ENCODE assay signal across 29 cellular contexts in the genomic region with DNA sequence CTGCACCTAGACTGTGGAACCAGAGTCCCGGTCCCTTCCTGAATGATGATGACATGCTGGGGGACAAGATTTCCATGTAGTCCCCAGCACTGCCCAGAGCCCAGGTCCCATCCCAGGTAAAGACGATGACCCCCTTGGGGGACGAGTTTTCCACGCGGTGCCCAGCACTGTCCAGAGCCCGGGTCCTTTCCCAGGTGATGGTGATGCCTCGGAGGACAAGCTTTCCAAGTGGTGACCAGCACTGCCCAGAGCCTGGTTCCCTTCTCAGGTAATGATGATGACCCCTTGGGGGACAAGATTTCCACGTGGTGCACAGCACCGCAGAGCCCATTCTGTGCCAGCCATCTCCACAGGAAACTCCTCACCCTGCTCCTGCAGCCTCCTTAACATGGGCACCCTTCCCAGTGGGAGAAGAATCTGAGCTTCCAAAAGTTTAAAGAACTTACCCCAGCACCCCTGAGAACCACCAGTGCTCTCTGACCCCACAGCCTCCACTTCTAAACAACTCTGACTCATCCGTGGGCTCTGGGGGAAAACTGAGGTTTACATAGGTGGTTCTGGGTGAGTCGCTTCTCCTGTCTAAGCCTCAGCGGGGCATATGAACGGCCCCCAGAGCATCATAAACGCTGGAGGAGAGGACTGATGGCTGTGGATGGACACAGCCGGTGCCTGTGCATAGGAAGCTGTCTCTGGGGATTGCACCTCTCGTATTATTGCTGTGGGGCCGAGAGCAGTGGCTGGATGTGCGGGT.
"Had no signal": no experiment of that assay in that cellular context is flagged by ENCODE, and none has a peak within 500 bp of the region (broad histone marks: within the 10 kb centered on the region; RNA-seq: fewer than 3 reads in every experiment).

No MANE protein-coding gene starts in this region.

- H3K9me3 Mint-ChIP-seq: endodermal cell; memory B cell; mesothelial cell of epicardium; natural killer cell treated with Interleukin-12 subunit alpha and Interleukin-12 subunit beta and Interleukin-15 and Interleukin-18, amount 100 ng/mL, for 72 hours; neural crest cell; stimulated activated memory B cell treated with anti-CD40 and anti-IgM and Interleukin-4, amounts not matched to agents 10 μg/mL and 1 μg/mL and 100 μg/mL, for 72 hours; type B pancreatic cell had no signal

- H3K36me3 Mint-ChIP-seq: memory B cell; mesothelial cell of epicardium; naive B cell; natural killer cell treated with Interleukin-12 subunit alpha and Interleukin-12 subunit beta and Interleukin-15 and Interleukin-18, amount 100 ng/mL, for 72 hours; stimulated activated memory B cell treated with anti-CD40 and anti-IgM and Interleukin-4, amounts not matched to agents 10 μg/mL and 1 μg/mL and 100 μg/mL, for 72 hours; type B pancreatic cell had no signal

- H3K4me3 ChIP-seq: dorsolateral prefrontal cortex, esophagus muscularis mucosa, heart right ventricle, lung, mucosa of descending colon, psoas muscle, skin epidermis, spleen, testis, tibial artery had no signal

- H3K36me3 ChIP-seq: esophagus muscularis mucosa, heart right ventricle, spleen, tibial artery had no signal

- FAIRE-seq: islet of Langerhans had no signal

- H3K27me3 Mint-ChIP-seq: memory B cell had no signal

- H3K4me3 Mint-ChIP-seq: endodermal cell; memory B cell; mesothelial cell of epicardium; naive B cell; natural killer cell treated with Interleukin-12 subunit alpha and Interleukin-12 subunit beta and Interleukin-15 and Interleukin-18, amount 100 ng/mL, for 72 hours; neural crest cell; stimulated activated memory B cell treated with anti-CD40 and anti-IgM and Interleukin-4, amounts not matched to agents 10 μg/mL and 1 μg/mL and 100 μg/mL, for 72 hours; type B pancreatic cell had no signal

- H3K9me3 ChIP-seq: esophagus muscularis mucosa, heart right ventricle, psoas muscle, spleen, testis, tibial artery had no signal

- H3K4me1 ChIP-seq: esophagus muscularis mucosa, foreskin keratinocyte, heart right ventricle, psoas muscle had no signal

- H3K27ac ChIP-seq: dorsolateral prefrontal cortex, esophagus muscularis mucosa, foreskin keratinocyte, heart right ventricle, psoas muscle, skin epidermis, spleen, testis, tibial artery had no signal

- H3K27me3 ChIP-seq: foreskin keratinocyte, spleen, testis had no signal

- DNase-seq: dorsolateral prefrontal cortex; effector CD8-positive, alpha-beta T cell; endodermal cell; foreskin keratinocyte; glutamatergic neuron; heart right ventricle; hippocampal formation; kidney glomerular epithelial cell; left colon; mucosa of descending colon; naive B cell; psoas muscle; right cardiac atrium; stimulated activated CD4-positive, alpha-beta T cell treated with anti-CD3 and anti-CD28 coated beads, Interleukin-4, amount 100 ng/mL, for 4 hours; stimulated activated naive CD8-positive, alpha-beta T cell treated with anti-CD3 and anti-CD28 coated beads, Interleukin-15, Interleukin-2, amounts not matched to agents 100 U/mL and 50 U/mL, for 24 hours; substantia nigra had no signal

- H3K4me1 Mint-ChIP-seq: memory B cell; naive B cell; stimulated activated memory B cell treated with anti-CD40 and anti-IgM and Interleukin-4, amounts not matched to agents 10 μg/mL and 1 μg/mL and 100 μg/mL, for 72 hours had no signal

- H3K27ac Mint-ChIP-seq: endodermal cell; memory B cell; mesothelial cell of epicardium; naive B cell; natural killer cell treated with Interleukin-12 subunit alpha and Interleukin-12 subunit beta and Interleukin-15 and Interleukin-18, amount 100 ng/mL, for 72 hours; stimulated activated memory B cell treated with anti-CD40 and anti-IgM and Interleukin-4, amounts not matched to agents 10 μg/mL and 1 μg/mL and 100 μg/mL, for 72 hours; type B pancreatic cell had no signal

- ATAC-seq: foreskin keratinocyte; heart right ventricle; left colon; mucosa of descending colon; natural killer cell treated with Interleukin-12 subunit alpha and Interleukin-12 subunit beta and Interleukin-15 and Interleukin-18, amount 100 ng/mL, for 72 hours; psoas muscle; right cardiac atrium; stimulated activated memory B cell treated with anti-CD40 and anti-IgM and Interleukin-4, amounts not matched to agents 10 μg/mL and 1 μg/mL and 100 μg/mL, for 72 hours; stimulated activated naive CD8-positive, alpha-beta T cell treated with anti-CD3 and anti-CD28 coated beads, Interleukin-15, Interleukin-2, amounts not matched to agents 100 U/mL and 50 U/mL, for 24 hours had no signal
